ENCODE assay signal across 12 cellular contexts in the genomic region with DNA sequence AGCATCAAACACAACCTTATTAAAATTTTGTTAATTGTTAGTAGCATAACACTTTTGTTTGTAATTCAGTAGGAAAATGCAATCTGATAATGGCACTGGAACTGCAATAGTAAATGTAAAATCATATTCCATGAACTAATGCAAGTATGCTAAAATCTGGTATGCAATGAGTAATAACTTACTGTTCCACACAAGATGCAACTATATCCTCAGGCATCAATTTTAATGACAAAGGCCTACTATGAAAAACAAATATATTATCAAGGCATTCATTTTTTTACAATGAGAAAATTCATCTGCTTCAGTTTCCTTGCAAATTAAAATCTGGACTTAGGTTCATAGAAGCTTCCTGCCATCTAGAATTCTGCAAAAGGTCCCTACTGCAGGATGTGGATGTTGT. TPM values are rescaled to one million over a fixed set of nuclear protein-coding genes. Genes with fewer than 3 reads are reported as not detected.
DNase-seq lines count a peak whose midpoint lies in the region; ATAC-seq and TF ChIP-seq lines count a peak whose summit lies in the region.
"Had no signal": no experiment of that assay in that cellular context is flagged by ENCODE, and none has a peak within 500 bp of the region (broad histone marks: within the 10 kb centered on the region; RNA-seq: fewer than 3 reads in every experiment).

No MANE protein-coding gene starts in this region.

- H3K27ac Mint-ChIP-seq in activated CD4-positive, alpha-beta T cell treated with anti-CD3 and anti-CD28 coated beads, Interleukin-2, amount 10 ng/mL, durations not matched to agents 7 days and 5 days, result peak overlapping the region; percentile 100
- H3K27ac Mint-ChIP-seq in activated CD4-positive, alpha-beta T cell treated with anti-CD3 and anti-CD28 coated beads for 36 hours, result no peak overlapping the region
- H3K27ac Mint-ChIP-seq in T-cell, result peak overlapping the region; percentile 99 to 100
- peak overlapping the region; percentile 97 for H3K27ac Mint-ChIP-seq in stimulated activated memory B cell treated with anti-CD40 and anti-IgM and Interleukin-4, amounts not matched to agents 10 μg/mL and 1 μg/mL and 100 μg/mL, for 72 hours

- H3K4me3 ChIP-seq in fibroblast of the aortic adventitia (ENCODE audit: low read depth, low read length), result no peak overlapping the region

- no peak for TF ChIP-seq CTCF in fibroblast of the aortic adventitia (IDR thresholded peaks at IDR 0.05; ENCODE audit: insufficient read depth, low read length)

- no peak for DNase-seq in activated CD4-positive, alpha-beta T cell treated with anti-CD3 and anti-CD28 coated beads, Interleukin-2, amount 10 ng/mL, durations not matched to agents 7 days and 5 days
- DNase-seq in activated CD4-positive, alpha-beta T cell treated with anti-CD3 and anti-CD28 coated beads for 36 hours, result no peak
- DNase-seq in T-cell, result no peak
- DNase-seq in fibroblast of the aortic adventitia (ENCODE audit: low read depth), result peak; percentile 11
- DNase-seq in epidermal melanocyte (ENCODE audit: insufficient read length, low spot score), result no peak
- DNase-seq in RPMI8226, result no peak
- no peak for DNase-seq in Ammon's horn (ENCODE audit: low spot score)
- DNase-seq: activated gamma-delta T cell treated with Interleukin-2 at 50 U/mL for 16 hours, H7, NCI-H1694 had no signal

- POLR2A ChIA-PET in activated CD4-positive, alpha-beta T cell treated with anti-CD3 and anti-CD28 coated beads, Interleukin-2, amount 10 ng/mL, durations not matched to agents 7 days and 5 days (lab: Charles Lee), result no interaction called here
- POLR2A ChIA-PET in activated CD4-positive, alpha-beta T cell treated with anti-CD3 and anti-CD28 coated beads for 36 hours (lab: Charles Lee), result no interaction called here
- POLR2A ChIA-PET in T-cell (lab: Charles Lee), result interaction anchor here in 1 of 2 donors (0.6 to 0.7 kb wide), 2 partner anchors 17 to 151 kb away, joined by 3 read pairs; no protein-coding TSS in a partner anchor

- H3K9me3 Mint-ChIP-seq in activated CD4-positive, alpha-beta T cell treated with anti-CD3 and anti-CD28 coated beads, Interleukin-2, amount 10 ng/mL, durations not matched to agents 7 days and 5 days, result no peaks in the 10 kb centered on the region
- H3K9me3 Mint-ChIP-seq in activated CD4-positive, alpha-beta T cell treated with anti-CD3 and anti-CD28 coated beads for 36 hours (ENCODE audit: low read depth), result no peaks in the 10 kb centered on the region
- H3K9me3 Mint-ChIP-seq in T-cell, result no peaks in the 10 kb centered on the region
- H3K9me3 Mint-ChIP-seq in stimulated activated memory B cell treated with anti-CD40 and anti-IgM and Interleukin-4, amounts not matched to agents 10 μg/mL and 1 μg/mL and 100 μg/mL, for 72 hours, result peaks cover 1% of the 10 kb centered on the region
- H3K9me3 Mint-ChIP-seq: type B pancreatic cell had no signal

- H3K27me3 Mint-ChIP-seq in activated CD4-positive, alpha-beta T cell treated with anti-CD3 and anti-CD28 coated beads, Interleukin-2, amount 10 ng/mL, durations not matched to agents 7 days and 5 days, result peaks cover 2% of the 10 kb centered on the region
- no peaks in the 10 kb centered on the region for H3K27me3 Mint-ChIP-seq in activated CD4-positive, alpha-beta T cell treated with anti-CD3 and anti-CD28 coated beads for 36 hours
- H3K27me3 Mint-ChIP-seq in T-cell, result no peaks in the 10 kb centered on the region
- H3K27me3 Mint-ChIP-seq in stimulated activated memory B cell treated with anti-CD40 and anti-IgM and Interleukin-4, amounts not matched to agents 10 μg/mL and 1 μg/mL and 100 μg/mL, for 72 hours, result no peaks in the 10 kb centered on the region

- peaks cover 8% of the 10 kb centered on the region for H3K36me3 Mint-ChIP-seq in activated CD4-positive, alpha-beta T cell treated with anti-CD3 and anti-CD28 coated beads, Interleukin-2, amount 10 ng/mL, durations not matched to agents 7 days and 5 days (ENCODE audit: low read depth)
- H3K36me3 Mint-ChIP-seq in activated CD4-positive, alpha-beta T cell treated with anti-CD3 and anti-CD28 coated beads for 36 hours (ENCODE audit: low read depth), result peaks cover 2% of the 10 kb centered on the region
- H3K36me3 Mint-ChIP-seq in T-cell, result peaks cover 13% of the 10 kb centered on the region
- peaks cover 12% of the 10 kb centered on the region for H3K36me3 Mint-ChIP-seq in stimulated activated memory B cell treated with anti-CD40 and anti-IgM and Interleukin-4, amounts not matched to agents 10 μg/mL and 1 μg/mL and 100 μg/mL, for 72 hours
- H3K36me3 Mint-ChIP-seq: type B pancreatic cell had no signal

- CTCF ChIA-PET in activated CD4-positive, alpha-beta T cell treated with anti-CD3 and anti-CD28 coated beads, Interleukin-2, amount 10 ng/mL, durations not matched to agents 7 days and 5 days (lab: Charles Lee), result no interaction called here
- CTCF ChIA-PET in activated CD4-positive, alpha-beta T cell treated with anti-CD3 and anti-CD28 coated beads for 36 hours (lab: Charles Lee), result no interaction called here
- CTCF ChIA-PET in T-cell (lab: Charles Lee), result interaction anchor here in 1 of 2 donors (1.1 kb wide), 1 partner anchor 169 kb away, joined by 3 read pairs; no protein-coding TSS in a partner anchor

- intact Hi-C loops in activated CD4-positive, alpha-beta T cell treated with anti-CD3 and anti-CD28 coated beads for 36 hours (cut with DNase I, micrococcal nuclease), result loop anchor here in 1 of 2 experiments (1.0 to 5.0 kb wide), 3 partner anchors 88 to 258 kb away; no protein-coding TSS in a partner anchor

- no peak overlapping the region for H3K4me3 Mint-ChIP-seq in activated CD4-positive, alpha-beta T cell treated with anti-CD3 and anti-CD28 coated beads, Interleukin-2, amount 10 ng/mL, durations not matched to agents 7 days and 5 days
- H3K4me3 Mint-ChIP-seq in activated CD4-positive, alpha-beta T cell treated with anti-CD3 and anti-CD28 coated beads for 36 hours, result no peak overlapping the region
- peak overlapping the region in 1 of 3 donors; percentile 86 for H3K4me3 Mint-ChIP-seq in T-cell
- H3K4me3 Mint-ChIP-seq in stimulated activated memory B cell treated with anti-CD40 and anti-IgM and Interleukin-4, amounts not matched to agents 10 μg/mL and 1 μg/mL and 100 μg/mL, for 72 hours, result no peak overlapping the region

- H3K4me1 Mint-ChIP-seq in activated CD4-positive, alpha-beta T cell treated with anti-CD3 and anti-CD28 coated beads, Interleukin-2, amount 10 ng/mL, durations not matched to agents 7 days and 5 days, result peaks cover 43% of the 10 kb centered on the region
- peaks cover 29% of the 10 kb centered on the region for H3K4me1 Mint-ChIP-seq in activated CD4-positive, alpha-beta T cell treated with anti-CD3 and anti-CD28 coated beads for 36 hours
- peaks cover 43 to 46% (median 44%) of the 10 kb centered on the region in 3 donors for H3K4me1 Mint-ChIP-seq in T-cell
- peaks cover 27% of the 10 kb centered on the region for H3K4me1 Mint-ChIP-seq in stimulated activated memory B cell treated with anti-CD40 and anti-IgM and Interleukin-4, amounts not matched to agents 10 μg/mL and 1 μg/mL and 100 μg/mL, for 72 hours

- no peak for ATAC-seq in activated CD4-positive, alpha-beta T cell treated with anti-CD3 and anti-CD28 coated beads for 36 hours
- ATAC-seq in T-cell (replicated peaks in 1 of 4), result no peak
- ATAC-seq in stimulated activated memory B cell treated with anti-CD40 and anti-IgM and Interleukin-4, amounts not matched to agents 10 μg/mL and 1 μg/mL and 100 μg/mL, for 72 hours, result no peak

RNA-seq across cellular contexts. Expression of gene NSMCE3, which starts 1.4 kb away (rescaled TPM):
- 10 to 100 TPM in 1 of 2 experiments, 1 to 10 TPM in 1; 9.4 to 10.0 TPM for total RNA-seq in activated CD4-positive, alpha-beta T cell treated with anti-CD3 and anti-CD28 coated beads, Interleukin-2, amount 10 ng/mL, durations not matched to agents 7 days and 5 days
- total RNA-seq in activated CD4-positive, alpha-beta T cell treated with anti-CD3 and anti-CD28 coated beads for 36 hours, result 1 to 10 TPM; 8.0 to 8.3 TPM
- total RNA-seq in T-cell, result 10 to 100 TPM; 14.2 to 38.7 (median 16.1) TPM
- total RNA-seq in fibroblast of the aortic adventitia (ENCODE audit: low replicate concordance), result 8.2 and 9.0 TPM in 2 replicates
